Comparison of ENCODE assay signal across 18 cellular contexts in genomic region chr4:128031756-128032384, GRCh38.
"Had no signal": no experiment of that assay in that cellular context is flagged by ENCODE, and none has a peak within 500 bp of the region (broad histone marks: within the 10 kb centered on the region; RNA-seq: fewer than 3 reads in every experiment).

No MANE protein-coding gene starts in this region.

- H3K27ac Mint-ChIP-seq: activated CD8-positive, alpha-beta T cell treated with anti-CD3 and anti-CD28 coated beads for 36 hours; activated naive CD8-positive, alpha-beta T cell treated with anti-CD3 and anti-CD28 coated beads for 36 hours; brain; mesothelial cell of epicardium; WTC11 had no signal

- H3K4me1 Mint-ChIP-seq: activated naive CD8-positive, alpha-beta T cell treated with anti-CD3 and anti-CD28 coated beads for 36 hours; brain; mesothelial cell of epicardium; WTC11 had no signal

- H3K4me3 Mint-ChIP-seq: activated CD8-positive, alpha-beta T cell treated with anti-CD3 and anti-CD28 coated beads for 36 hours; activated naive CD8-positive, alpha-beta T cell treated with anti-CD3 and anti-CD28 coated beads for 36 hours; brain; mesothelial cell of epicardium; WTC11 had no signal

- H3K9me3 Mint-ChIP-seq: activated CD8-positive, alpha-beta T cell treated with anti-CD3 and anti-CD28 coated beads for 36 hours; activated naive CD8-positive, alpha-beta T cell treated with anti-CD3 and anti-CD28 coated beads for 36 hours; brain; mesothelial cell of epicardium; WTC11 had no signal

- DNase-seq: activated CD4-positive, alpha-beta T cell treated with anti-CD3 and anti-CD28 coated beads for 4 hours; activated CD8-positive, alpha-beta T cell treated with anti-CD3 and anti-CD28 coated beads for 36 hours; activated gamma-delta T cell; activated naive CD8-positive, alpha-beta T cell treated with anti-CD3 and anti-CD28 coated beads for 36 hours; activated T-cell treated with anti-CD3 and anti-CD28 coated beads, Interleukin-2, amount 50 U/mL, for 48 hours; central memory CD4-positive, alpha-beta T cell; effector CD8-positive, alpha-beta T cell; heart right ventricle; left cardiac atrium; right cardiac atrium; stimulated activated CD4-positive, alpha-beta T cell treated with anti-CD3 and anti-CD28 coated beads, Interleukin-4, amount 100 ng/mL, for 4 hours; stimulated activated CD8-positive, alpha-beta memory T cell treated with anti-CD3 and anti-CD28 coated beads, Interleukin-4, amount 100 ng/mL, for 48 hours; stimulated activated naive CD8-positive, alpha-beta T cell treated with anti-CD3 and anti-CD28 coated beads, Interleukin-15, Interleukin-2, amounts not matched to agents 100 U/mL and 50 U/mL, for 24 hours; T-helper 2 cell; transverse colon had no signal

- ATAC-seq: activated CD8-positive, alpha-beta T cell treated with anti-CD3 and anti-CD28 coated beads for 36 hours; heart right ventricle; left cardiac atrium; right cardiac atrium; stimulated activated naive CD8-positive, alpha-beta T cell treated with anti-CD3 and anti-CD28 coated beads, Interleukin-15, Interleukin-2, amounts not matched to agents 100 U/mL and 50 U/mL, for 24 hours; WTC11 had no signal
